In genomic region chr13:44516771-44517170, GRCh38 we compare ENCODE assay signal across 1 cellular context.
TF ChIP-seq lines count a peak whose summit lies in the region.

No MANE protein-coding gene starts in this region.

TF ChIP-seq in HepG2, 621 proteins besides CTCF, POLR2A, EP300 and RAD21:
- TF ChIP-seq BATF2 (CRISPR knock-in tag; IDR thresholded peaks at IDR 0.05) (no peak), ZNF556 (CRISPR knock-in tag; IDR thresholded peaks at IDR 0.05; ENCODE audit: borderline replicate concordance) (no peak), PPARG (CRISPR knock-in tag; conservative IDR thresholded peaks at IDR 0.05) (no peak), FOXP4 (CRISPR knock-in tag; IDR thresholded peaks at IDR 0.05) (no peak), SMAD9 (CRISPR knock-in tag; IDR thresholded peaks at IDR 0.05) (no peak), ZSCAN29 (CRISPR knock-in tag; conservative IDR thresholded peaks at IDR 0.05) (no peak), FOXP1 (IDR thresholded peaks at IDR 0.05) (no peak), FOXP1 (CRISPR knock-in tag; IDR thresholded peaks at IDR 0.05) (no peak), ZNF839 (CRISPR knock-in tag; IDR thresholded peaks at IDR 0.05; ENCODE audit: borderline replicate concordance) (no peak), ZNF564 (CRISPR knock-in tag; IDR thresholded peaks at IDR 0.05) (no peak), HES4 (CRISPR knock-in tag; IDR thresholded peaks at IDR 0.05; ENCODE audit: borderline replicate concordance) (no peak), ZBTB7A (CRISPR knock-in tag; IDR thresholded peaks at IDR 0.05) (no peak), ZBTB25 (CRISPR knock-in tag; IDR thresholded peaks at IDR 0.05) (no peak), RARA (CRISPR knock-in tag; IDR thresholded peaks at IDR 0.05) (no peak), HNF4G (IDR thresholded peaks at IDR 0.05; ENCODE audit: borderline replicate concordance, low read depth, low read length) (no peak), HNF4G (CRISPR knock-in tag; IDR thresholded peaks at IDR 0.05; ENCODE audit: borderline replicate concordance, low read depth) (no peak)
